ENCODE assay signal across 1 cellular context in genomic region chr9:98481676-98482075, GRCh38.
TF ChIP-seq lines count a peak whose summit lies in the region.

No MANE protein-coding gene starts in this region.

TF ChIP-seq in GM23338, 12 proteins besides CTCF, POLR2A, EP300 and RAD21:
- no peak for TF ChIP-seq EZH2phosphoT487 (IDR thresholded peaks at IDR 0.05; ENCODE audit: unreplicated experiment)
- TF ChIP-seq ZNF114 (CRISPR knock-in tag; IDR thresholded peaks at IDR 0.05), result no peak
- no peak for TF ChIP-seq ZNF331 (CRISPR knock-in tag; IDR thresholded peaks at IDR 0.05; ENCODE audit: low read depth)
- no peak for TF ChIP-seq CREB1 (CRISPR knock-in tag; IDR thresholded peaks at IDR 0.05; ENCODE audit: low read depth)
- TF ChIP-seq POLR2AphosphoS5 (IDR thresholded peaks at IDR 0.05; ENCODE audit: low read depth), result no peak
- TF ChIP-seq NANOG (IDR thresholded peaks at IDR 0.05; ENCODE audit: borderline replicate concordance), result no peak
- TF ChIP-seq STAT1 (IDR thresholded peaks at IDR 0.05; ENCODE audit: unreplicated experiment), result no peak
- TF ChIP-seq EZH2 (IDR thresholded peaks at IDR 0.05; ENCODE audit: low read depth, unreplicated experiment), result no peak
- no peak for TF ChIP-seq JUNB (IDR thresholded peaks at IDR 0.05; ENCODE audit: unreplicated experiment)
- TF ChIP-seq, protein P1, sequence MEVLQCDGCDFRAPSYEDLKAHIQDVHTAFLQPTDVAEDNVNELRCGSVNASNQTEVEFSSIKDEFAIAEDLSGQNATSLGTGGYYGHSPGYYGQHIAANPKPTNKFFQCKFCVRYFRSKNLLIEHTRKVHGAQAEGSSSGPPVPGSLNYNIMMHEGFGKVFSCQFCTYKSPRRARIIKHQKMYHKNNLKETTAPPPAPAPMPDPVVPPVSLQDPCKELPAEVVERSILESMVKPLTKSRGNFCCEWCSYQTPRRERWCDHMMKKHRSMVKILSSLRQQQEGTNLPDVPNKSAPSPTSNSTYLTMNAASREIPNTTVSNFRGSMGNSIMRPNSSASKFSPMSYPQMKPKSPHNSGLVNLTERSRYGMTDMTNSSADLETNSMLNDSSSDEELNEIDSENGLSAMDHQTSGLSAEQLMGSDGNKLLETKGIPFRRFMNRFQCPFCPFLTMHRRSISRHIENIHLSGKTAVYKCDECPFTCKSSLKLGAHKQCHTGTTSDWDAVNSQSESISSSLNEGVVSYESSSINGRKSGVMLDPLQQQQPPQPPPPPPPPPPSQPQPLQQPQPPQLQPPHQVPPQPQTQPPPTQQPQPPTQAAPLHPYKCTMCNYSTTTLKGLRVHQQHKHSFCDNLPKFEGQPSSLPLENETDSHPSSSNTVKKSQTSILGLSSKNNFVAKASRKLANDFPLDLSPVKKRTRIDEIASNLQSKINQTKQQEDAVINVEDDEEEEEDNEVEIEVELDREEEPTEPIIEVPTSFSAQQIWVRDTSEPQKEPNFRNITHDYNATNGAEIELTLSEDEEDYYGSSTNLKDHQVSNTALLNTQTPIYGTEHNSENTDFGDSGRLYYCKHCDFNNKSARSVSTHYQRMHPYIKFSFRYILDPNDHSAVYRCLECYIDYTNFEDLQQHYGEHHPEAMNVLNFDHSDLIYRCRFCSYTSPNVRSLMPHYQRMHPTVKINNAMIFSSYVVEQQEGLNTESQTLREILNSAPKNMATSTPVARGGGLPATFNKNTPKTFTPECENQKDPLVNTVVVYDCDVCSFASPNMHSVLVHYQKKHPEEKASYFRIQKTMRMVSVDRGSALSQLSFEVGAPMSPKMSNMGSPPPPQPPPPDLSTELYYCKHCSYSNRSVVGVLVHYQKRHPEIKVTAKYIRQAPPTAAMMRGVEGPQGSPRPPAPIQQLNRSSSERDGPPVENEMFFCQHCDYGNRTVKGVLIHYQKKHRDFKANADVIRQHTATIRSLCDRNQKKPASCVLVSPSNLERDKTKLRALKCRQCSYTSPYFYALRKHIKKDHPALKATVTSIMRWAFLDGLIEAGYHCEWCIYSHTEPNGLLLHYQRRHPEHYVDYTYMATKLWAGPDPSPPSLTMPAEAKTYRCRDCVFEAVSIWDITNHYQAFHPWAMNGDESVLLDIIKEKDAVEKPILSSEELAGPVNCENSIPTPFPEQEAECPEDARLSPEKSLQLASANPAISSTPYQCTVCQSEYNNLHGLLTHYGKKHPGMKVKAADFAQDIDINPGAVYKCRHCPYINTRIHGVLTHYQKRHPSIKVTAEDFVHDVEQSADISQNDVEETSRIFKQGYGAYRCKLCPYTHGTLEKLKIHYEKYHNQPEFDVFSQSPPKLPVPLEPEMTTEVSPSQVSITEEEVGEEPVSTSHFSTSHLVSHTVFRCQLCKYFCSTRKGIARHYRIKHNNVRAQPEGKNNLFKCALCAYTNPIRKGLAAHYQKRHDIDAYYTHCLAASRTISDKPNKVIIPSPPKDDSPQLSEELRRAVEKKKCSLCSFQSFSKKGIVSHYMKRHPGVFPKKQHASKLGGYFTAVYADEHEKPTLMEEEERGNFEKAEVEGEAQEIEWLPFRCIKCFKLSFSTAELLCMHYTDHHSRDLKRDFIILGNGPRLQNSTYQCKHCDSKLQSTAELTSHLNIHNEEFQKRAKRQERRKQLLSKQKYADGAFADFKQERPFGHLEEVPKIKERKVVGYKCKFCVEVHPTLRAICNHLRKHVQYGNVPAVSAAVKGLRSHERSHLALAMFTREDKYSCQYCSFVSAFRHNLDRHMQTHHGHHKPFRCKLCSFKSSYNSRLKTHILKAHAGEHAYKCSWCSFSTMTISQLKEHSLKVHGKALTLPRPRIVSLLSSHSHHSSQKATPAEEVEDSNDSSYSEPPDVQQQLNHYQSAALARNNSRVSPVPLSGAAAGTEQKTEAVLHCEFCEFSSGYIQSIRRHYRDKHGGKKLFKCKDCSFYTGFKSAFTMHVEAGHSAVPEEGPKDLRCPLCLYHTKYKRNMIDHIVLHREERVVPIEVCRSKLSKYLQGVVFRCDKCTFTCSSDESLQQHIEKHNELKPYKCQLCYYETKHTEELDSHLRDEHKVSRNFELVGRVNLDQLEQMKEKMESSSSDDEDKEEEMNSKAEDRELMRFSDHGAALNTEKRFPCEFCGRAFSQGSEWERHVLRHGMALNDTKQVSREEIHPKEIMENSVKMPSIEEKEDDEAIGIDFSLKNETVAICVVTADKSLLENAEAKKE (CRISPR knock-in tag; IDR thresholded peaks at IDR 0.05), result no peak
- TF ChIP-seq, protein P2, sequence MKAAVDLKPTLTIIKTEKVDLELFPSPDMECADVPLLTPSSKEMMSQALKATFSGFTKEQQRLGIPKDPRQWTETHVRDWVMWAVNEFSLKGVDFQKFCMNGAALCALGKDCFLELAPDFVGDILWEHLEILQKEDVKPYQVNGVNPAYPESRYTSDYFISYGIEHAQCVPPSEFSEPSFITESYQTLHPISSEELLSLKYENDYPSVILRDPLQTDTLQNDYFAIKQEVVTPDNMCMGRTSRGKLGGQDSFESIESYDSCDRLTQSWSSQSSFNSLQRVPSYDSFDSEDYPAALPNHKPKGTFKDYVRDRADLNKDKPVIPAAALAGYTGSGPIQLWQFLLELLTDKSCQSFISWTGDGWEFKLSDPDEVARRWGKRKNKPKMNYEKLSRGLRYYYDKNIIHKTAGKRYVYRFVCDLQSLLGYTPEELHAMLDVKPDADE (IDR thresholded peaks at IDR 0.05), result no peak
- no peak for TF ChIP-seq REST (IDR thresholded peaks at IDR 0.05; ENCODE audit: unreplicated experiment)
TF ChIP-seq in GM23338: peak in this region for 0.
